8 cellular contexts compared by ENCODE assay signal in genomic region chr5:134174841-134175839, GRCh38. TPM values are rescaled to one million over a fixed set of nuclear protein-coding genes. Genes with fewer than 3 reads are reported as not detected.
DNase-seq lines count a peak whose midpoint lies in the region; ATAC-seq and TF ChIP-seq lines count a peak whose summit lies in the region.

No MANE protein-coding gene starts in this region.

- ATAC-seq in stimulated activated naive CD8-positive, alpha-beta T cell treated with anti-CD3 and anti-CD28 coated beads, Interleukin-15, Interleukin-2, amounts not matched to agents 100 U/mL and 50 U/mL, for 24 hours: no peak
- no peak for ATAC-seq in GM19452 (IDR thresholded peaks at IDR 0.05; ENCODE audit: unreplicated experiment)
- ATAC-seq in HG02970 (IDR thresholded peaks at IDR 0.05; ENCODE audit: low FRiP score, unreplicated experiment): no peak

- TF ChIP-seq CTCF in RWPE1 (conservative IDR thresholded peaks at IDR 0.05; ENCODE audit: low read depth) (no peak), endothelial cell (IDR thresholded peaks at IDR 0.05; ENCODE audit: unreplicated experiment) (no peak), neutrophil (IDR thresholded peaks at IDR 0.05) (no peak)

- H3K27me3 Mint-ChIP-seq in stimulated activated naive CD8-positive, alpha-beta T cell treated with anti-CD3 and anti-CD28 coated beads, Interleukin-15, Interleukin-2, amounts not matched to agents 100 ng/mL and 50 ng/mL, for 24 hours: no peaks in the 10 kb centered on the region
- peaks cover 5% of the 10 kb centered on the region for H3K27me3 Mint-ChIP-seq in endothelial cell (ENCODE audit: unreplicated experiment)

- no peaks in the 10 kb centered on the region for H3K9me3 ChIP-seq in neutrophil

- POLR2A ChIA-PET in RWPE1 (lab: Yijun Ruan, JAX; ENCODE audit: low non-redundant PET): interaction anchor here (0.7 kb wide), 1 partner anchor 418 kb away, joined by 3 read pairs; no protein-coding TSS in a partner anchor

- H3K36me3 ChIP-seq in neutrophil: peaks cover 36% of the 10 kb centered on the region

- CTCF ChIA-PET in RWPE1 (lab: Yijun Ruan, JAX): interaction anchor here (0.7 to 1.1 kb wide), 2 partner anchors 136 to 1022 kb away, joined by 3 to 6 read pairs; no protein-coding TSS in a partner anchor

- peaks cover 22 to 28% of the 10 kb centered on the region in 2 experiments for H3K4me1 ChIP-seq in neutrophil (ENCODE audit: control insufficient read depth in 1 of 2, insufficient read depth in 1 of 2, low read depth in 1 of 2, low read length in 1 of 2)

- H3K27ac Mint-ChIP-seq in stimulated activated naive CD8-positive, alpha-beta T cell treated with anti-CD3 and anti-CD28 coated beads, Interleukin-15, Interleukin-2, amounts not matched to agents 100 ng/mL and 50 ng/mL, for 24 hours: peak overlapping the region; percentile 94
- H3K27ac Mint-ChIP-seq in endothelial cell (ENCODE audit: unreplicated experiment): peak overlapping the region; percentile 64

- peaks cover 5% of the 10 kb centered on the region for H3K27me3 ChIP-seq in neutrophil

- H3K4me3 ChIP-seq in neutrophil (ENCODE audit: low read depth in 1 of 2, low read length in 1 of 2): peak overlapping the region; percentile 85 to 93

- H3K4me3 Mint-ChIP-seq in stimulated activated naive CD8-positive, alpha-beta T cell treated with anti-CD3 and anti-CD28 coated beads, Interleukin-15, Interleukin-2, amounts not matched to agents 100 ng/mL and 50 ng/mL, for 24 hours: peak overlapping the region; percentile 90
- peak overlapping the region; percentile 99 for H3K4me3 Mint-ChIP-seq in endothelial cell (ENCODE audit: unreplicated experiment)

- intact Hi-C loops in posterior vena cava (cut with DNase I): no loop called here

- H3K27ac ChIP-seq in RWPE1: no peak overlapping the region
- H3K27ac ChIP-seq in neutrophil: peak overlapping the region; percentile 99

- no peak for DNase-seq in stimulated activated naive CD8-positive, alpha-beta T cell treated with anti-CD3 and anti-CD28 coated beads, Interleukin-15, Interleukin-2, amounts not matched to agents 100 U/mL and 50 U/mL, for 24 hours
- DNase-seq in RWPE1 (ENCODE audit: low spot score): peak; percentile 32
- no peak for DNase-seq in endothelial cell (ENCODE audit: low spot score)
- no peak for DNase-seq in posterior vena cava (ENCODE audit: low spot score)

- H3K36me3 Mint-ChIP-seq in stimulated activated naive CD8-positive, alpha-beta T cell treated with anti-CD3 and anti-CD28 coated beads, Interleukin-15, Interleukin-2, amounts not matched to agents 100 ng/mL and 50 ng/mL, for 24 hours (ENCODE audit: low read depth): peaks cover 37% of the 10 kb centered on the region
- H3K36me3 Mint-ChIP-seq in endothelial cell (ENCODE audit: low read depth, unreplicated experiment): peaks cover 22% of the 10 kb centered on the region

- H3K4me1 Mint-ChIP-seq in stimulated activated naive CD8-positive, alpha-beta T cell treated with anti-CD3 and anti-CD28 coated beads, Interleukin-15, Interleukin-2, amounts not matched to agents 100 ng/mL and 50 ng/mL, for 24 hours (ENCODE audit: low read depth): peaks cover 37% of the 10 kb centered on the region
- peaks cover 8% of the 10 kb centered on the region for H3K4me1 Mint-ChIP-seq in endothelial cell (ENCODE audit: unreplicated experiment)

- H3K9me3 Mint-ChIP-seq in stimulated activated naive CD8-positive, alpha-beta T cell treated with anti-CD3 and anti-CD28 coated beads, Interleukin-15, Interleukin-2, amounts not matched to agents 100 ng/mL and 50 ng/mL, for 24 hours: no peaks in the 10 kb centered on the region
- no peaks in the 10 kb centered on the region for H3K9me3 Mint-ChIP-seq in endothelial cell (ENCODE audit: unreplicated experiment)

RNA-seq across cellular contexts. Expression of gene SKP1, which starts 1.6 kb away (rescaled TPM):
- total RNA-seq in endothelial cell (ENCODE audit: unreplicated experiment) (471 TPM), posterior vena cava (100 to 1,000 TPM; 321 to 334 TPM)

RNA-seq across cellular contexts. Expression of gene PPP2CA, which starts 50.7 kb away (rescaled TPM):
- total RNA-seq in endothelial cell (ENCODE audit: unreplicated experiment) (146 TPM), posterior vena cava (10 to 100 TPM; 89.2 to 93.4 TPM)
